10 cellular contexts compared by ENCODE assay signal in genomic region chrX:17374619-17375360, GRCh38. TPM values are rescaled to one million over a fixed set of nuclear protein-coding genes. Genes with fewer than 3 reads are reported as not detected.
DNase-seq lines count a peak whose midpoint lies in the region; FAIRE-seq and TF ChIP-seq lines count a peak whose summit lies in the region.
"Had no signal": no experiment of that assay in that cellular context is flagged by ENCODE, and none has a peak within 500 bp of the region (broad histone marks: within the 10 kb centered on the region; RNA-seq: fewer than 3 reads in every experiment).

Gene NHS (plus strand): TSS chrX:17375200. CDS start chrX:17375758, 558 bp downstream.

- H3K27me3 ChIP-seq in bronchial epithelial cell (ENCODE audit: control insufficient read depth, insufficient read depth, low read length) (no peaks in the 10 kb centered on the region), smooth muscle cell (ENCODE audit: low read depth) (no peaks in the 10 kb centered on the region)

- DNase-seq in activated CD4-positive, alpha-beta T cell treated with anti-CD3 and anti-CD28 coated beads for 48 hours: peak; percentile 27
- DNase-seq in activated CD4-positive, alpha-beta T cell treated with anti-CD3 and anti-CD28 coated beads, Interleukin-2, amount 50 U/mL, for 1 hour: no peak
- DNase-seq in NCI-H446 treated with DMSO at 0.1 percent for 48 hours (lab: John Stamatoyannopoulos, UW) (peak; percentile 25), bronchial epithelial cell (ENCODE audit: low read depth) (peak; percentile 85), iPS-NIHi11 (ENCODE audit: low spot score) (peak; percentile 86), smooth muscle cell (lab: John Stamatoyannopoulos, UW; ENCODE audit: unreplicated experiment) (peak; percentile 32), CD1c-positive myeloid dendritic cell (ENCODE audit: extremely low spot score) (no peak), SKM-1 treated with dmso at 0.1 percent for 144 hours (lab: John Stamatoyannopoulos, UW; ENCODE audit: unreplicated experiment) (no peak)
- DNase-seq: activated T-cell treated with anti-CD3 and anti-CD28 coated beads, Interleukin-2, amount 50 U/mL, for 4 hours had no signal

- no peak within 1 kb of the TSS for H3K27ac ChIP-seq in smooth muscle cell (ENCODE audit: low read depth)

- H3K9ac ChIP-seq in smooth muscle cell (ENCODE audit: low read depth): no peak within 1 kb of the TSS

- TF ChIP-seq CTCF in bronchial epithelial cell (IDR thresholded peaks at IDR 0.05; ENCODE audit: insufficient read depth, low read length, severe bottlenecking) (peak; percentile 51), smooth muscle cell (IDR thresholded peaks at IDR 0.05; ENCODE audit: borderline replicate concordance, insufficient read depth, poor library complexity, severe bottlenecking) (peak; percentile 47)

- FAIRE-seq in bronchial epithelial cell (lab: Jason Lieb, UNC): no peak
- FAIRE-seq: G401.6 had no signal

- H3K4me1 ChIP-seq in smooth muscle cell (ENCODE audit: low read depth): no peaks in the 10 kb centered on the region

- no peaks in the 10 kb centered on the region for H3F3A ChIP-seq in smooth muscle cell (ENCODE audit: low read depth)

- peaks cover 8% of the 10 kb centered on the region for H3K79me2 ChIP-seq in smooth muscle cell (ENCODE audit: low read depth)

- H2AFZ ChIP-seq in smooth muscle cell (ENCODE audit: low read depth): peak within 1 kb of the TSS; percentile 79

- H3K4me3 ChIP-seq in bronchial epithelial cell (ENCODE audit: low read depth, low read length) (peak within 1 kb of the TSS; percentile 60), smooth muscle cell (peak within 1 kb of the TSS; percentile 62)

- 56% methylated on average over 29 of the region's 52 CpGs for WGBS in smooth muscle cell (ENCODE audit: low lambda C conversion rate)

- peak within 1 kb of the TSS; percentile 87 for H3K4me2 ChIP-seq in smooth muscle cell

- H3K9me3 ChIP-seq in smooth muscle cell (replicated peaks; ENCODE audit: low read depth): no peaks in the 10 kb centered on the region

- no peaks in the 10 kb centered on the region for H3K36me3 ChIP-seq in bronchial epithelial cell (ENCODE audit: control insufficient read depth, insufficient read depth, low read length)
- H3K36me3 ChIP-seq in smooth muscle cell (ENCODE audit: low read depth): no peaks in the 10 kb centered on the region

- peaks cover 3% of the 10 kb centered on the region for H4K20me1 ChIP-seq in smooth muscle cell (ENCODE audit: low read depth)

RNA-seq across cellular contexts. Expression of gene NHS, which starts in this region (rescaled TPM):
- 0.79 and 1.0 TPM in 2 replicates for total RNA-seq in bronchial epithelial cell
- total RNA-seq in smooth muscle cell: 9.6 and 12.9 TPM in 2 replicates
- polyA plus RNA-seq in smooth muscle cell: 2.6 and 3.2 TPM in 2 replicates

Comparison
In these comparisons a context has a peak if more than half of its experiments do, and no peak if none do; other contexts are left out.
1. DNase-seq: peak in activated CD4-positive, alpha-beta T cell treated with anti-CD3 and anti-CD28 coated beads for 48 hours (single experiment), NCI-H446 treated with DMSO at 0.1 percent for 48 hours (single experiment), bronchial epithelial cell (single experiment), iPS-NIHi11 (single experiment) and smooth muscle cell (single experiment); none in activated CD4-positive, alpha-beta T cell treated with anti-CD3 and anti-CD28 coated beads, Interleukin-2, amount 50 U/mL, for 1 hour (single experiment), CD1c-positive myeloid dendritic cell (single experiment) and SKM-1 treated with dmso at 0.1 percent for 144 hours (single experiment).